ENCODE assay signal across 14 cellular contexts in genomic region chr2:180442860-180443644, GRCh38.
"Had no signal": no experiment of that assay in that cellular context is flagged by ENCODE, and none has a peak within 500 bp of the region (broad histone marks: within the 10 kb centered on the region; RNA-seq: fewer than 3 reads in every experiment).

No MANE protein-coding gene starts in this region.

- H3K4me1 ChIP-seq: gastroesophageal sphincter, right lobe of liver, tibial nerve had no signal

- H3K9me3 ChIP-seq: gastroesophageal sphincter, right lobe of liver, tibial nerve had no signal

- DNase-seq: activated effector memory CD4-positive, alpha-beta T cell treated with Interleukin-2 at 50 U/mL for 16 hours; activated T-cell treated with anti-CD3 and anti-CD28 coated beads, Interleukin-2, amount 50 U/mL, for 1 hour; brain microvascular endothelial cell; endodermal cell; natural killer cell; nucleus accumbens; right lobe of liver; T-helper 1 cell had no signal

- H3K27ac ChIP-seq: brain microvascular endothelial cell, gastroesophageal sphincter, hepatocyte, right lobe of liver, tibial nerve had no signal

- H3K27me3 ChIP-seq: brain microvascular endothelial cell, gastroesophageal sphincter, hepatocyte, right lobe of liver, tibial nerve had no signal

- H2AFZ ChIP-seq: hepatocyte had no signal

- H3K4me3 ChIP-seq: gastroesophageal sphincter, hepatocyte, lung, right lobe of liver, tibial nerve had no signal

- ATAC-seq: gastroesophageal sphincter; natural killer cell; right lobe of liver; stimulated activated memory B cell treated with anti-CD40 and anti-IgM and Interleukin-4, amounts not matched to agents 10 μg/mL and 1 μg/mL and 100 μg/mL, for 72 hours had no signal

- H3K4me2 ChIP-seq: hepatocyte had no signal

- FAIRE-seq: TTC549 had no signal

- H3K79me2 ChIP-seq: hepatocyte had no signal

- H3K36me3 ChIP-seq: brain microvascular endothelial cell, gastroesophageal sphincter, right lobe of liver, tibial nerve had no signal
